8 cellular contexts compared by ENCODE assay signal in genomic region chr21:34886554-34887385, GRCh38.
DNase-seq lines count a peak whose midpoint lies in the region; ATAC-seq and TF ChIP-seq lines count a peak whose summit lies in the region.

No MANE protein-coding gene starts in this region.

- H3K36me3 Mint-ChIP-seq in activated CD4-positive, alpha-beta memory T cell treated with anti-CD3 and anti-CD28 coated beads, Interleukin-2, amount 10 ng/mL, durations not matched to agents 7 days and 5 days (ENCODE audit: low read depth) = peaks cover 38% of the 10 kb centered on the region
- no peaks in the 10 kb centered on the region for H3K36me3 Mint-ChIP-seq in neural progenitor cell

- peak overlapping the region; percentile 98 for H3K27ac Mint-ChIP-seq in activated CD4-positive, alpha-beta memory T cell treated with anti-CD3 and anti-CD28 coated beads, Interleukin-2, amount 10 ng/mL, durations not matched to agents 7 days and 5 days
- no peak overlapping the region for H3K27ac Mint-ChIP-seq in neural progenitor cell

- peak overlapping the region; percentile 99 for H3K4me2 ChIP-seq in neural progenitor cell

- peaks cover 48% of the 10 kb centered on the region for H4K20me1 ChIP-seq in neural progenitor cell (ENCODE audit: low read depth)

- POLR2A ChIA-PET in activated CD4-positive, alpha-beta memory T cell treated with anti-CD3 and anti-CD28 coated beads, Interleukin-2, amount 10 ng/mL, durations not matched to agents 7 days and 5 days (lab: Charles Lee) = interaction anchor here (0.7 to 16.0 kb wide), 24 partner anchors 10 to 953 kb away, joined by 3 to 623 read pairs (median 7); partner anchors contain the start of gene RUNX1

- peak overlapping the region; percentile 90 for H3K4me3 Mint-ChIP-seq in activated CD4-positive, alpha-beta memory T cell treated with anti-CD3 and anti-CD28 coated beads, Interleukin-2, amount 10 ng/mL, durations not matched to agents 7 days and 5 days
- peak overlapping the region; percentile 83 for H3K4me3 Mint-ChIP-seq in neural progenitor cell

- H3K27ac ChIP-seq in neural progenitor cell = no peak overlapping the region

- H3K4me1 ChIP-seq in neural progenitor cell = peaks cover 26% of the 10 kb centered on the region

- peak overlapping the region; percentile 50 for H3K4me3 ChIP-seq in neural progenitor cell

- no peaks in the 10 kb centered on the region for H3K9me3 Mint-ChIP-seq in activated CD4-positive, alpha-beta memory T cell treated with anti-CD3 and anti-CD28 coated beads, Interleukin-2, amount 10 ng/mL, durations not matched to agents 7 days and 5 days
- no peaks in the 10 kb centered on the region for H3K9me3 Mint-ChIP-seq in neural progenitor cell

- H3K79me2 ChIP-seq in neural progenitor cell (ENCODE audit: low read depth) = no peaks in the 10 kb centered on the region

- peaks cover 38% of the 10 kb centered on the region for H3F3A ChIP-seq in neural progenitor cell (ENCODE audit: low read depth)

- no peaks in the 10 kb centered on the region for H3K36me3 ChIP-seq in neural progenitor cell

- peaks cover 56% of the 10 kb centered on the region for H3K4me1 Mint-ChIP-seq in activated CD4-positive, alpha-beta memory T cell treated with anti-CD3 and anti-CD28 coated beads, Interleukin-2, amount 10 ng/mL, durations not matched to agents 7 days and 5 days
- H3K4me1 Mint-ChIP-seq in neural progenitor cell = peaks cover 24% of the 10 kb centered on the region

- no peak for TF ChIP-seq CTCF in neural progenitor cell (IDR thresholded peaks at IDR 0.05)

- no peaks in the 10 kb centered on the region for H3K9me3 ChIP-seq in neural progenitor cell (ENCODE audit: low read depth)

- CTCF ChIA-PET in activated CD4-positive, alpha-beta memory T cell treated with anti-CD3 and anti-CD28 coated beads, Interleukin-2, amount 10 ng/mL, durations not matched to agents 7 days and 5 days (lab: Charles Lee) = interaction anchor here (0.6 to 8.7 kb wide), 9 partner anchors 12 to 513 kb away, joined by 4 to 161 read pairs (median 11); partner anchors contain the start of gene RUNX1

- H3K27me3 Mint-ChIP-seq in activated CD4-positive, alpha-beta memory T cell treated with anti-CD3 and anti-CD28 coated beads, Interleukin-2, amount 10 ng/mL, durations not matched to agents 7 days and 5 days = no peaks in the 10 kb centered on the region
- peaks cover 51% of the 10 kb centered on the region for H3K27me3 Mint-ChIP-seq in neural progenitor cell (ENCODE audit: insufficient read depth, low read depth)

- DNase-seq in activated effector memory CD4-positive, alpha-beta T cell treated with anti-CD3 and anti-CD28 coated beads, Interleukin-2, amount 50 U/mL, for 16 hours = peak; percentile 68
- no peak for DNase-seq in activated effector memory CD4-positive, alpha-beta T cell treated with Interleukin-2 at 50 U/mL for 16 hours
- DNase-seq in activated CD4-positive, alpha-beta memory T cell treated with anti-CD3 and anti-CD28 coated beads, Interleukin-2, amount 10 ng/mL, durations not matched to agents 7 days and 5 days = peak; percentile 27
- peak; percentile 31 for DNase-seq in fibroblast of peridontal ligament (ENCODE audit: extremely low read depth)
- peak; percentile 76 for DNase-seq in neural progenitor cell (ENCODE audit: low spot score)
- DNase-seq in iPS-NIHi7 (ENCODE audit: extremely low spot score) = no peak

- H3K9ac ChIP-seq in neural progenitor cell = no peak overlapping the region

- ATAC-seq in GM21447 (IDR thresholded peaks at IDR 0.05; ENCODE audit: unreplicated experiment) = no peak
- no peak for ATAC-seq in HG03457 (IDR thresholded peaks at IDR 0.05; ENCODE audit: unreplicated experiment)

- peaks cover 99% of the 10 kb centered on the region for H3K27me3 ChIP-seq in neural progenitor cell

- H2AFZ ChIP-seq in neural progenitor cell (replicated peaks) = peak overlapping the region; percentile 14

Comparison
In these comparisons a context has a peak if more than half of its experiments do, and no peak if none do; other contexts are left out.
1. DNase-seq: peak in activated effector memory CD4-positive, alpha-beta T cell treated with anti-CD3 and anti-CD28 coated beads, Interleukin-2, amount 50 U/mL, for 16 hours (single experiment), activated CD4-positive, alpha-beta memory T cell treated with anti-CD3 and anti-CD28 coated beads, Interleukin-2, amount 10 ng/mL, durations not matched to agents 7 days and 5 days (single experiment), fibroblast of peridontal ligament (single experiment) and neural progenitor cell (single experiment); none in activated effector memory CD4-positive, alpha-beta T cell treated with Interleukin-2 at 50 U/mL for 16 hours (single experiment) and iPS-NIHi7 (single experiment).